In genomic region chr1:229945795-229946194, GRCh38 we compare ENCODE assay signal across 3 cellular contexts.
"Had no signal": no experiment of that assay in that cellular context is flagged by ENCODE, and none has a peak within 500 bp of the region (broad histone marks: within the 10 kb centered on the region; RNA-seq: fewer than 3 reads in every experiment).

No MANE protein-coding gene starts in this region.

- ATAC-seq: GM12878 had no signal

- DNase-seq: GDM1, GF-D8 had no signal

- H3K4me3 ChIP-seq: GM12878 had no signal
